25 cellular contexts compared by ENCODE assay signal in the genomic region with DNA sequence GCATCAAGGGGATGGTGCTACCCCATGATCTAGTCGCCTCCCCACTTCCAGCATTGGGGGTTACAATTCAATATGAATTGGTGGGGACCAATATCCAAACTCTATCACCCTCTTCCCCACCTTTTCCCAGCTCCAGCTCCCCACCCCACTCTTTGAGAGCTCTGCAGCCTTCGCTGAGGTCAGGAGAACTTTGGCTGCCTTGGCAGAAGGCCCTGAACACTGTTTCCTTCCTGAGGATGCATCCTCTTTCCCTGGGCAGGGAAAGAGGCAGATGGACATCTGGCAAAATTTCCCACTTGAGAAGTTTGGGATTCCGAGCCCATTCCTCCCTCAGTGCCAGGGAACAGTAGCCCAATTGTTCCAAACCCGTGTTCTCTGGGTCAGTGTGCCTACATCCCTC.
"Had no signal": no experiment of that assay in that cellular context is flagged by ENCODE, and none has a peak within 500 bp of the region (broad histone marks: within the 10 kb centered on the region; RNA-seq: fewer than 3 reads in every experiment).

No MANE protein-coding gene starts in this region.

- H3K36me3 Mint-ChIP-seq: activated CD8-positive, alpha-beta memory T cell treated with anti-CD3 and anti-CD28 coated beads, Interleukin-2, amount 10 ng/mL, durations not matched to agents 7 days and 5 days; activated naive CD4-positive, alpha-beta T cell treated with anti-CD3 and anti-CD28 coated beads, Interleukin-2, amount 50 U/mL, for 24 hours; naive B cell; neural progenitor cell had no signal

- FAIRE-seq: frontal cortex had no signal

- H3K27ac Mint-ChIP-seq: activated CD4-positive, alpha-beta T cell treated with anti-CD3 and anti-CD28 coated beads, Interleukin-2, amount 10 ng/mL, durations not matched to agents 7 days and 5 days; activated CD8-positive, alpha-beta memory T cell treated with anti-CD3 and anti-CD28 coated beads, Interleukin-2, amount 10 ng/mL, durations not matched to agents 7 days and 5 days; activated CD8-positive, alpha-beta T cell treated with anti-CD3 and anti-CD28 coated beads for 36 hours; activated naive CD4-positive, alpha-beta T cell treated with anti-CD3 and anti-CD28 coated beads, Interleukin-2, amount 50 U/mL, for 24 hours; activated T-helper 1 cell treated with anti-CD3 and anti-CD28 coated beads, Interleukin-12 subunit alpha, Interleukin-12 subunit beta, Interleukin-2, Interleukin-4 antibody, amounts not matched to agents 30 ng/mL and 10 ng/mL and 1 ng/mL, durations not matched to agents 14 hours and 24 hours and 36 hours; progenitor cell of endocrine pancreas had no signal

- H3K4me3 Mint-ChIP-seq: activated CD4-positive, alpha-beta T cell treated with anti-CD3 and anti-CD28 coated beads, Interleukin-2, amount 10 ng/mL, durations not matched to agents 7 days and 5 days; activated CD8-positive, alpha-beta memory T cell treated with anti-CD3 and anti-CD28 coated beads, Interleukin-2, amount 10 ng/mL, durations not matched to agents 7 days and 5 days; activated CD8-positive, alpha-beta T cell treated with anti-CD3 and anti-CD28 coated beads for 36 hours; activated naive CD4-positive, alpha-beta T cell treated with anti-CD3 and anti-CD28 coated beads, Interleukin-2, amount 50 U/mL, for 24 hours; activated T-helper 1 cell treated with anti-CD3 and anti-CD28 coated beads, Interleukin-12 subunit alpha, Interleukin-12 subunit beta, Interleukin-2, Interleukin-4 antibody, amounts not matched to agents 30 ng/mL and 10 ng/mL and 1 ng/mL, durations not matched to agents 14 hours and 24 hours and 36 hours; neural progenitor cell had no signal

- DNase-seq: activated CD4-positive, alpha-beta T cell treated with anti-CD3 and anti-CD28 coated beads, Interleukin-2, amount 10 ng/mL, durations not matched to agents 7 days and 5 days; activated CD4-positive, CD25-positive, alpha-beta regulatory T cell treated with anti-CD3 and anti-CD28 coated beads, Interleukin-2, amount 50 U/mL, for 72 hours; activated CD8-positive, alpha-beta memory T cell treated with anti-CD3 and anti-CD28 coated beads, Interleukin-2, amount 10 ng/mL, durations not matched to agents 7 days and 5 days; activated CD8-positive, alpha-beta T cell treated with anti-CD3 and anti-CD28 coated beads for 36 hours; activated gamma-delta T cell; activated T-cell treated with anti-CD3 and anti-CD28 coated beads for 4 hours; anterior cingulate cortex; body of pancreas; effector CD8-positive, alpha-beta T cell; glutamatergic neuron; hypothalamus; mesenchymal stem cell; naive B cell; retina; stimulated activated CD4-positive, alpha-beta T cell treated with anti-CD3 and anti-CD28 coated beads, Interleukin-12 subunit alpha, Interleukin-12 subunit beta, amount 100 ng/mL, for 4 hours; stimulated activated CD4-positive, alpha-beta T cell treated with anti-CD3 and anti-CD28 coated beads, Interleukin-4, amount 100 ng/mL, for 4 hours; stimulated activated naive CD8-positive, alpha-beta T cell treated with anti-CD3 and anti-CD28 coated beads, Interleukin-15, Interleukin-2, amounts not matched to agents 100 U/mL and 50 U/mL, for 24 hours; substantia nigra; tibial artery had no signal

- ATAC-seq: activated CD8-positive, alpha-beta memory T cell treated with anti-CD3 and anti-CD28 coated beads, Interleukin-2, amount 10 ng/mL, durations not matched to agents 7 days and 5 days; activated CD8-positive, alpha-beta T cell treated with anti-CD3 and anti-CD28 coated beads for 36 hours; body of pancreas; esophagus mucosa; stimulated activated naive CD8-positive, alpha-beta T cell treated with anti-CD3 and anti-CD28 coated beads, Interleukin-15, Interleukin-2, amounts not matched to agents 100 U/mL and 50 U/mL, for 24 hours had no signal

- H3K9me3 Mint-ChIP-seq: activated CD4-positive, alpha-beta T cell treated with anti-CD3 and anti-CD28 coated beads, Interleukin-2, amount 10 ng/mL, durations not matched to agents 7 days and 5 days; activated CD8-positive, alpha-beta T cell treated with anti-CD3 and anti-CD28 coated beads for 36 hours; activated naive CD4-positive, alpha-beta T cell treated with anti-CD3 and anti-CD28 coated beads, Interleukin-2, amount 50 U/mL, for 24 hours; activated T-helper 1 cell treated with anti-CD3 and anti-CD28 coated beads, Interleukin-12 subunit alpha, Interleukin-12 subunit beta, Interleukin-2, Interleukin-4 antibody, amounts not matched to agents 30 ng/mL and 10 ng/mL and 1 ng/mL, durations not matched to agents 14 hours and 24 hours and 36 hours; naive B cell had no signal

- H3K27me3 Mint-ChIP-seq: activated naive CD4-positive, alpha-beta T cell treated with anti-CD3 and anti-CD28 coated beads, Interleukin-2, amount 50 U/mL, for 24 hours; progenitor cell of endocrine pancreas had no signal
